In genomic region chr10:86855503-86855902, GRCh38 we compare ENCODE assay signal across 25 cellular contexts.
"Had no signal": no experiment of that assay in that cellular context is flagged by ENCODE, and none has a peak within 500 bp of the region (broad histone marks: within the 10 kb centered on the region; RNA-seq: fewer than 3 reads in every experiment).

No MANE protein-coding gene starts in this region.

- H3K4me3 ChIP-seq: body of pancreas, gastroesophageal sphincter, heart left ventricle, neural progenitor cell, sigmoid colon, spleen, testis, vagina had no signal

- H3K9me3 Mint-ChIP-seq: activated T-helper 1 cell treated with anti-CD3 and anti-CD28 coated beads, Interleukin-12 subunit alpha, Interleukin-12 subunit beta, Interleukin-2, Interleukin-4 antibody, amounts not matched to agents 30 ng/mL and 10 ng/mL and 1 ng/mL, durations not matched to agents 14 hours and 24 hours and 36 hours; neural progenitor cell had no signal

- DNase-seq: activated CD4-positive, alpha-beta T cell treated with anti-CD3 and anti-CD28 coated beads for 1 hour; activated CD4-positive, alpha-beta T cell treated with anti-CD3 and anti-CD28 coated beads, Interleukin-2, amount 50 U/mL, for 1 hour; activated CD8-positive, alpha-beta T cell treated with anti-CD3 and anti-CD28 coated beads, Interleukin-2, amount 10 ng/mL, durations not matched to agents 7 days and 5 days; activated gamma-delta T cell; activated naive CD4-positive, alpha-beta T cell treated with anti-CD3 and anti-CD28 coated beads, Interleukin-2, amount 50 U/mL, for 16 hours; anterior cingulate cortex; body of pancreas; heart left ventricle; left cardiac atrium; mesenchymal stem cell; naive thymus-derived CD4-positive, alpha-beta T cell; retina; sigmoid colon; spleen; stimulated activated CD4-positive, alpha-beta T cell treated with anti-CD3 and anti-CD28 coated beads, Interleukin-4, amount 100 ng/mL, for 1 hour; stimulated activated naive CD4-positive, alpha-beta T cell; testis; WERI-Rb-1 had no signal

- H3K27me3 Mint-ChIP-seq: naive thymus-derived CD4-positive, alpha-beta T cell; progenitor cell of endocrine pancreas had no signal

- ATAC-seq: activated CD8-positive, alpha-beta T cell treated with anti-CD3 and anti-CD28 coated beads, Interleukin-2, amount 10 ng/mL, durations not matched to agents 7 days and 5 days; body of pancreas; gastroesophageal sphincter; left cardiac atrium; naive thymus-derived CD4-positive, alpha-beta T cell had no signal

- H3K4me3 Mint-ChIP-seq: activated CD8-positive, alpha-beta T cell treated with anti-CD3 and anti-CD28 coated beads, Interleukin-2, amount 10 ng/mL, durations not matched to agents 7 days and 5 days; activated T-helper 1 cell treated with anti-CD3 and anti-CD28 coated beads, Interleukin-12 subunit alpha, Interleukin-12 subunit beta, Interleukin-2, Interleukin-4 antibody, amounts not matched to agents 30 ng/mL and 10 ng/mL and 1 ng/mL, durations not matched to agents 14 hours and 24 hours and 36 hours; naive thymus-derived CD4-positive, alpha-beta T cell; neural progenitor cell had no signal

- H3K4me1 ChIP-seq: body of pancreas, spleen, testis, vagina had no signal

- H3K4me1 Mint-ChIP-seq: naive thymus-derived CD4-positive, alpha-beta T cell had no signal

- H3K9me3 ChIP-seq: body of pancreas, gastroesophageal sphincter, heart left ventricle, sigmoid colon, testis, vagina had no signal

- FAIRE-seq: TTC549 had no signal

- H3K27ac ChIP-seq: body of pancreas, epithelial cell of prostate, gastroesophageal sphincter, heart left ventricle, neural progenitor cell, sigmoid colon, spleen, testis, vagina, WERI-Rb-1 had no signal

- H3K36me3 ChIP-seq: gastroesophageal sphincter, spleen, vagina had no signal

- H3K27me3 ChIP-seq: body of pancreas, gastroesophageal sphincter, heart left ventricle, neural progenitor cell, sigmoid colon, spleen, testis, vagina had no signal

- H3K27ac Mint-ChIP-seq: activated CD8-positive, alpha-beta T cell treated with anti-CD3 and anti-CD28 coated beads, Interleukin-2, amount 10 ng/mL, durations not matched to agents 7 days and 5 days; activated T-helper 1 cell treated with anti-CD3 and anti-CD28 coated beads, Interleukin-12 subunit alpha, Interleukin-12 subunit beta, Interleukin-2, Interleukin-4 antibody, amounts not matched to agents 30 ng/mL and 10 ng/mL and 1 ng/mL, durations not matched to agents 14 hours and 24 hours and 36 hours; naive thymus-derived CD4-positive, alpha-beta T cell; neural progenitor cell; progenitor cell of endocrine pancreas had no signal
